ENCODE assay signal across 36 cellular contexts in genomic region chr1:19331262-19331878, GRCh38.
"Had no signal": no experiment of that assay in that cellular context is flagged by ENCODE, and none has a peak within 500 bp of the region (broad histone marks: within the 10 kb centered on the region; RNA-seq: fewer than 3 reads in every experiment).

No MANE protein-coding gene starts in this region.

- H3K4me3 ChIP-seq: adrenal gland, body of pancreas, breast epithelium, MG63, SJSA1 had no signal

- H3K4me1 Mint-ChIP-seq: activated B cell treated with CpG ODN at 0.5 μM for 24 hours had no signal

- H3K27ac Mint-ChIP-seq: activated B cell treated with CpG ODN at 0.5 μM for 24 hours; activated CD4-positive, alpha-beta memory T cell treated with anti-CD3 and anti-CD28 coated beads, Interleukin-2, amount 10 ng/mL, durations not matched to agents 7 days and 5 days; activated CD8-positive, alpha-beta memory T cell treated with anti-CD3 and anti-CD28 coated beads, Interleukin-2, amount 10 ng/mL, durations not matched to agents 7 days and 5 days; activated naive CD8-positive, alpha-beta T cell treated with anti-CD3 and anti-CD28 coated beads for 36 hours had no signal

- H3K36me3 Mint-ChIP-seq: activated naive CD8-positive, alpha-beta T cell treated with anti-CD3 and anti-CD28 coated beads for 36 hours had no signal

- H3K27ac ChIP-seq: adrenal gland, body of pancreas, breast epithelium, SJSA1, VCaP had no signal

- DNase-seq: activated B cell treated with CpG ODN at 0.5 μM for 24 hours; activated CD4-positive, alpha-beta memory T cell treated with anti-CD3 and anti-CD28 coated beads, Interleukin-2, amount 10 ng/mL, durations not matched to agents 7 days and 5 days; activated CD4-positive, alpha-beta T cell treated with anti-CD3 and anti-CD28 coated beads for 4 hours; activated CD4-positive, alpha-beta T cell treated with anti-CD3 and anti-CD28 coated beads, Interleukin-2, amount 50 U/mL, for 1 hour; activated CD4-positive, CD25-positive, alpha-beta regulatory T cell treated with anti-CD3 and anti-CD28 coated beads, Interleukin-2, amount 50 U/mL, for 72 hours; activated CD8-positive, alpha-beta memory T cell treated with anti-CD3 and anti-CD28 coated beads for 24 hours; activated CD8-positive, alpha-beta memory T cell treated with anti-CD3 and anti-CD28 coated beads, Interleukin-2, amount 10 ng/mL, durations not matched to agents 7 days and 5 days; activated CD8-positive, alpha-beta memory T cell treated with anti-CD3 and anti-CD28 coated beads, Interleukin-2, amount 50 U/mL, for 48 hours; activated effector memory CD4-positive, alpha-beta T cell treated with Interleukin-2 at 50 U/mL for 16 hours; activated naive CD4-positive, alpha-beta T cell treated with anti-CD3 and anti-CD28 coated beads, Interleukin-2, amount 50 U/mL, for 16 hours; activated naive CD8-positive, alpha-beta T cell treated with anti-CD3 and anti-CD28 coated beads for 36 hours; activated T-cell treated with anti-CD3 and anti-CD28 coated beads, Interleukin-2, amount 50 U/mL, for 48 hours; adrenal gland; body of pancreas; cerebellar nuclear complex; Kasumi-1; MG63; NCI-H1048; NCI-H1105 treated with DMSO at 0.1 percent for 48 hours; NCI-H1436; NCI-H1694; NCI-H1930; NCI-H2081 treated with DMSO at 0.1 percent for 48 hours; NCI-H226; NCI-H446 treated with DMSO at 0.1 percent for 48 hours; NCI-H82; SHP77 treated with DMSO at 0.1 percent for 48 hours; SW 1271; T-helper 1 cell; T-helper 2 cell; T-helper 9 cell had no signal

- H3K9me3 ChIP-seq: adrenal gland, body of pancreas, breast epithelium, MG63, SJSA1 had no signal

- H3K27me3 ChIP-seq: adrenal gland, body of pancreas, breast epithelium, MG63, SJSA1 had no signal

- FAIRE-seq: astrocyte had no signal

- H3K27me3 Mint-ChIP-seq: activated B cell treated with CpG ODN at 0.5 μM for 24 hours; activated CD4-positive, alpha-beta memory T cell treated with anti-CD3 and anti-CD28 coated beads, Interleukin-2, amount 10 ng/mL, durations not matched to agents 7 days and 5 days; activated CD8-positive, alpha-beta memory T cell treated with anti-CD3 and anti-CD28 coated beads, Interleukin-2, amount 10 ng/mL, durations not matched to agents 7 days and 5 days; activated naive CD8-positive, alpha-beta T cell treated with anti-CD3 and anti-CD28 coated beads for 36 hours had no signal

- H3K9me3 Mint-ChIP-seq: activated B cell treated with CpG ODN at 0.5 μM for 24 hours; activated CD4-positive, alpha-beta memory T cell treated with anti-CD3 and anti-CD28 coated beads, Interleukin-2, amount 10 ng/mL, durations not matched to agents 7 days and 5 days; activated naive CD8-positive, alpha-beta T cell treated with anti-CD3 and anti-CD28 coated beads for 36 hours had no signal

- H3K4me3 Mint-ChIP-seq: activated B cell treated with CpG ODN at 0.5 μM for 24 hours; activated CD4-positive, alpha-beta memory T cell treated with anti-CD3 and anti-CD28 coated beads, Interleukin-2, amount 10 ng/mL, durations not matched to agents 7 days and 5 days; activated CD8-positive, alpha-beta memory T cell treated with anti-CD3 and anti-CD28 coated beads, Interleukin-2, amount 10 ng/mL, durations not matched to agents 7 days and 5 days; activated naive CD8-positive, alpha-beta T cell treated with anti-CD3 and anti-CD28 coated beads for 36 hours had no signal

- H3K4me1 ChIP-seq: adrenal gland, body of pancreas, breast epithelium, SJSA1 had no signal

- ATAC-seq: activated CD8-positive, alpha-beta memory T cell treated with anti-CD3 and anti-CD28 coated beads, Interleukin-2, amount 10 ng/mL, durations not matched to agents 7 days and 5 days; Panc1 had no signal

- H3K36me3 ChIP-seq: breast epithelium had no signal
